Comparison of ENCODE assay signal across 14 cellular contexts in the genomic region with DNA sequence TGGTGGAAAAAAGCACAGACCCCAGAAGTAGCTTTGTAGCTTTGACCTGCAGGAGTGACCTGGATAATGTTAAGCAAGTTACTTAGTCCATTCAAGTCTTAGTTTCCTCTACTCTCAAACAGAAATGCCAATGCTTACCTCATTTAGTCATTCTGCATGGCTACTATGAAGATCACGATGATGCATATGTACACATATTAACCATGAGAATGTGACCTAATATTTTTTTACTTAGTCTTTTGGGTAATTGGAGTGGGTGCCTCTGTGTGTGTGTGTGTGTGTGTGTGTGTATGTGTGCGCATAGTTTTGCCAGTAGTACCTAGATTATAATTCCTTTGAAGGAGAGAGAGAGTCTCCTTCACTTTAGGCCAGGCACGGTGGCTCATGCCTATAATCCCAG.
A peak's percentile ranks its signal among the peaks of the same experiment; 100 is the strongest.
DNase-seq lines count a peak whose midpoint lies in the region; ATAC-seq and TF ChIP-seq lines count a peak whose summit lies in the region.
"Had no signal": no experiment of that assay in that cellular context is flagged by ENCODE, and none has a peak within 500 bp of the region (broad histone marks: within the 10 kb centered on the region; RNA-seq: fewer than 3 reads in every experiment).

No MANE protein-coding gene starts in this region.

- no peaks in the 10 kb centered on the region for H3K9me3 Mint-ChIP-seq in naive thymus-derived CD4-positive, alpha-beta T cell
- H3K9me3 Mint-ChIP-seq: T-helper 2 cell treated with Interferon-gamma antibody and Interleukin-4, amounts not matched to agents 5 μg/mL and 100 μg/mL, for 36 hours had no signal

- H3K27ac Mint-ChIP-seq in naive thymus-derived CD4-positive, alpha-beta T cell: no peak overlapping the region
- H3K27ac Mint-ChIP-seq: T-helper 2 cell treated with Interferon-gamma antibody and Interleukin-4, amounts not matched to agents 5 μg/mL and 100 μg/mL, for 36 hours had no signal

- H3K27me3 ChIP-seq in left ventricle myocardium inferior (ENCODE audit: low read depth): no peaks in the 10 kb centered on the region
- no peaks in the 10 kb centered on the region for H3K27me3 ChIP-seq in naive thymus-derived CD4-positive, alpha-beta T cell (ENCODE audit: control insufficient read depth in 2 of 2, insufficient read depth in 2 of 2, low read length in 2 of 2)
- H3K27me3 ChIP-seq: MG63, spleen had no signal

- no peak overlapping the region for H3K4me3 Mint-ChIP-seq in naive thymus-derived CD4-positive, alpha-beta T cell
- H3K4me3 Mint-ChIP-seq: T-helper 2 cell treated with Interferon-gamma antibody and Interleukin-4, amounts not matched to agents 5 μg/mL and 100 μg/mL, for 36 hours had no signal

- no peaks in the 10 kb centered on the region for H3K36me3 Mint-ChIP-seq in naive thymus-derived CD4-positive, alpha-beta T cell

- POLR2A ChIA-PET in naive thymus-derived CD4-positive, alpha-beta T cell (lab: Charles Lee): no interaction called here

- H3K4me3 ChIP-seq in left ventricle myocardium inferior: no peak overlapping the region
- H3K4me3 ChIP-seq in naive thymus-derived CD4-positive, alpha-beta T cell (ENCODE audit: low read length): no peak overlapping the region
- H3K4me3 ChIP-seq: MG63, spleen, thoracic aorta had no signal

- peak overlapping the region; percentile 76 for H3K27ac ChIP-seq in left ventricle myocardium inferior (replicated peaks)
- H3K27ac ChIP-seq in naive thymus-derived CD4-positive, alpha-beta T cell (ENCODE audit: low read depth, low read length): no peak overlapping the region
- H3K27ac ChIP-seq: spleen, thoracic aorta had no signal

- peaks cover 0 to 46% (median 0%) of the 10 kb centered on the region in 5 donors for H3K27me3 Mint-ChIP-seq in naive thymus-derived CD4-positive, alpha-beta T cell

- no peak for TF ChIP-seq CTCF in left ventricle myocardium inferior (IDR thresholded peaks at IDR 0.05; ENCODE audit: borderline replicate concordance)

- peaks cover 0 to 4% (median 0%) of the 10 kb centered on the region in 7 donors for H3K4me1 Mint-ChIP-seq in naive thymus-derived CD4-positive, alpha-beta T cell

- H3K4me1 ChIP-seq in left ventricle myocardium inferior: peaks cover 86% of the 10 kb centered on the region
- H3K4me1 ChIP-seq in naive thymus-derived CD4-positive, alpha-beta T cell (ENCODE audit: control insufficient read depth in 2 of 2, insufficient read depth in 2 of 2, low read length in 2 of 2): no peaks in the 10 kb centered on the region

- CTCF ChIA-PET in naive thymus-derived CD4-positive, alpha-beta T cell (lab: Charles Lee): interaction anchor here (0.6 kb wide), 1 partner anchor 345 kb away, joined by 3 read pairs; no protein-coding TSS in a partner anchor

- peaks cover 32% of the 10 kb centered on the region for H3K36me3 ChIP-seq in left ventricle myocardium inferior
- H3K36me3 ChIP-seq in naive thymus-derived CD4-positive, alpha-beta T cell (ENCODE audit: control insufficient read depth in 2 of 3, insufficient read depth in 3 of 3, low read length in 3 of 3): no peaks in the 10 kb centered on the region
- H3K36me3 ChIP-seq: MG63, thoracic aorta had no signal

- no peaks in the 10 kb centered on the region for H3K9me3 ChIP-seq in left ventricle myocardium inferior (replicated peaks)
- H3K9me3 ChIP-seq in naive thymus-derived CD4-positive, alpha-beta T cell (ENCODE audit: control insufficient read depth in 2 of 3, low read length in 3 of 3): no peaks in the 10 kb centered on the region
- H3K9me3 ChIP-seq: MG63, spleen, thoracic aorta had no signal

- ATAC-seq in naive thymus-derived CD4-positive, alpha-beta T cell: no peak

- intact Hi-C loops in left ventricle myocardium inferior (cut with micrococcal nuclease) (no loop called here), cardiac septum (cut with DNase I) (no loop called here), posterior cingulate gyrus (cut with DNase I) (no loop called here)
- intact Hi-C loops in naive thymus-derived CD4-positive, alpha-beta T cell (cut with micrococcal nuclease): no loop called here

- DNase-seq in left ventricle myocardium inferior: no peak
- no peak for DNase-seq in cardiac septum (ENCODE audit: low spot score)
- peak; percentile 54 for DNase-seq in astrocyte of the hippocampus (ENCODE audit: low read depth, low spot score)
- DNase-seq in iris pigment epithelial cell (ENCODE audit: low read depth): peak; percentile 91
- no peak for DNase-seq in activated CD8-positive, alpha-beta memory T cell treated with anti-CD3 and anti-CD28 coated beads, Interleukin-2, amount 50 U/mL, for 48 hours
- no peak for DNase-seq in posterior cingulate gyrus
- no peak for DNase-seq in naive thymus-derived CD4-positive, alpha-beta T cell
- DNase-seq in NCI-H446 treated with DMSO at 0.1 percent for 48 hours (lab: John Stamatoyannopoulos, UW): no peak
- DNase-seq: DMS79, erythroblast, spleen had no signal

Comparison
In these comparisons a context has a peak if more than half of its experiments do, and no peak if none do; other contexts are left out.
1. DNase-seq: peak in astrocyte of the hippocampus (single experiment) and iris pigment epithelial cell (single experiment); none in left ventricle myocardium inferior (single experiment), cardiac septum (single experiment), activated CD8-positive, alpha-beta memory T cell treated with anti-CD3 and anti-CD28 coated beads, Interleukin-2, amount 50 U/mL, for 48 hours (single experiment), posterior cingulate gyrus (0 of 10), naive thymus-derived CD4-positive, alpha-beta T cell (0 of 9) and NCI-H446 treated with DMSO at 0.1 percent for 48 hours (single experiment).